ENCODE assay signal across 19 cellular contexts in genomic region chr10:110165239-110165638, GRCh38. TPM values are rescaled to one million over a fixed set of nuclear protein-coding genes. Genes with fewer than 3 reads are reported as not detected.
A peak's percentile ranks its signal among the peaks of the same experiment; 100 is the strongest.
DNase-seq lines count a peak whose midpoint lies in the region; ATAC-seq and TF ChIP-seq lines count a peak whose summit lies in the region.
"Had no signal": no experiment of that assay in that cellular context is flagged by ENCODE, and none has a peak within 500 bp of the region (broad histone marks: within the 10 kb centered on the region; RNA-seq: fewer than 3 reads in every experiment).

No MANE protein-coding gene starts in this region.

- no peaks in the 10 kb centered on the region for H3K9me3 Mint-ChIP-seq in stimulated activated naive CD8-positive, alpha-beta T cell treated with anti-CD3 and anti-CD28 coated beads, Interleukin-15, amount 100 ng/mL, for 72 hours
- H3K9me3 Mint-ChIP-seq in osteocyte (ENCODE audit: unreplicated experiment) = peaks cover 3% of the 10 kb centered on the region
- no peaks in the 10 kb centered on the region for H3K9me3 Mint-ChIP-seq in type B pancreatic cell

- H3K4me3 Mint-ChIP-seq in stimulated activated naive CD8-positive, alpha-beta T cell treated with anti-CD3 and anti-CD28 coated beads, Interleukin-15, amount 100 ng/mL, for 72 hours = no peak overlapping the region
- H3K4me3 Mint-ChIP-seq in osteocyte (ENCODE audit: unreplicated experiment) (no peak overlapping the region), type B pancreatic cell (no peak overlapping the region)
- H3K4me3 Mint-ChIP-seq: B cell; CD4-positive, CD25-positive, alpha-beta regulatory T cell had no signal

- TF ChIP-seq CTCF in osteocyte (IDR thresholded peaks at IDR 0.05) (no peak), type B pancreatic cell (conservative IDR thresholded peaks at IDR 0.05) (no peak)

- DNase-seq in activated T-cell treated with anti-CD3 and anti-CD28 coated beads for 48 hours (ENCODE audit: low read depth) = peak; percentile 18
- no peak for DNase-seq in activated T-cell treated with anti-CD3 and anti-CD28 coated beads, Interleukin-2, amount 50 U/mL, for 1 hour
- DNase-seq in stimulated activated naive CD8-positive, alpha-beta T cell treated with anti-CD3 and anti-CD28 coated beads, Interleukin-15, Interleukin-2, amounts not matched to agents 100 U/mL and 50 U/mL, for 24 hours = no peak
- no peak for DNase-seq in stimulated activated naive CD8-positive, alpha-beta T cell treated with anti-CD3 and anti-CD28 coated beads, Interleukin-15, amount 100 ng/mL, for 72 hours
- peak; percentile 53 for DNase-seq in osteocyte (ENCODE audit: extremely low spot score, unreplicated experiment)
- DNase-seq in type B pancreatic cell (ENCODE audit: extremely low spot score, unreplicated experiment) = peak; percentile 18
- no peak for DNase-seq in NCI-H82 (lab: John Stamatoyannopoulos, UW)
- no peak for DNase-seq in HPDE6-E6E7 (ENCODE audit: extremely low spot score)
- DNase-seq: Caco-2; CD4-positive, CD25-positive, alpha-beta regulatory T cell; DMS153; GM23248; NCI-H1105 treated with DMSO at 0.1 percent for 48 hours; NCI-H187; NCI-H345; NCI-H69; RPMI8226 had no signal

- no peak overlapping the region for H3K27ac Mint-ChIP-seq in stimulated activated naive CD8-positive, alpha-beta T cell treated with anti-CD3 and anti-CD28 coated beads, Interleukin-15, amount 100 ng/mL, for 72 hours
- H3K27ac Mint-ChIP-seq in osteocyte (ENCODE audit: unreplicated experiment) (no peak overlapping the region), type B pancreatic cell (no peak overlapping the region)
- H3K27ac Mint-ChIP-seq: B cell had no signal

- peak; percentile 63 for ATAC-seq in stimulated activated naive CD8-positive, alpha-beta T cell treated with anti-CD3 and anti-CD28 coated beads, Interleukin-15, Interleukin-2, amounts not matched to agents 100 U/mL and 50 U/mL, for 24 hours
- ATAC-seq in stimulated activated naive CD8-positive, alpha-beta T cell treated with anti-CD3 and anti-CD28 coated beads, Interleukin-15, amount 100 ng/mL, for 72 hours = no peak
- ATAC-seq: HCT116 had no signal

- H3K36me3 Mint-ChIP-seq in osteocyte (ENCODE audit: unreplicated experiment) (no peaks in the 10 kb centered on the region), type B pancreatic cell (no peaks in the 10 kb centered on the region)
- H3K36me3 Mint-ChIP-seq: CD4-positive, CD25-positive, alpha-beta regulatory T cell had no signal

- H3K27me3 Mint-ChIP-seq in stimulated activated naive CD8-positive, alpha-beta T cell treated with anti-CD3 and anti-CD28 coated beads, Interleukin-15, amount 100 ng/mL, for 72 hours = peaks cover 95% of the 10 kb centered on the region
- H3K27me3 Mint-ChIP-seq in osteocyte (ENCODE audit: unreplicated experiment) (peaks cover 76% of the 10 kb centered on the region), type B pancreatic cell (peaks cover 35% of the 10 kb centered on the region)

- H3K4me1 Mint-ChIP-seq in stimulated activated naive CD8-positive, alpha-beta T cell treated with anti-CD3 and anti-CD28 coated beads, Interleukin-15, amount 100 ng/mL, for 72 hours = peaks cover 24% of the 10 kb centered on the region
- H3K4me1 Mint-ChIP-seq in osteocyte (ENCODE audit: unreplicated experiment) (peaks cover 5% of the 10 kb centered on the region), type B pancreatic cell (ENCODE audit: unreplicated experiment) (peaks cover 29% of the 10 kb centered on the region)

RNA-seq across cellular contexts. Expression of gene MXI1, which starts 42.2 kb away (rescaled TPM):
- total RNA-seq in osteocyte = 31.9 and 32.2 TPM in 2 replicates
- 17.8 and 34.7 TPM in 2 replicates for total RNA-seq in type B pancreatic cell (ENCODE audit: low replicate concordance)

Comparison
In these comparisons a context has a peak if more than half of its experiments do, and no peak if none do; other contexts are left out.
1. DNase-seq: peak in activated T-cell treated with anti-CD3 and anti-CD28 coated beads for 48 hours (single experiment), osteocyte (single experiment) and type B pancreatic cell (single experiment); none in activated T-cell treated with anti-CD3 and anti-CD28 coated beads, Interleukin-2, amount 50 U/mL, for 1 hour (single experiment), stimulated activated naive CD8-positive, alpha-beta T cell treated with anti-CD3 and anti-CD28 coated beads, Interleukin-15, Interleukin-2, amounts not matched to agents 100 U/mL and 50 U/mL, for 24 hours (single experiment), stimulated activated naive CD8-positive, alpha-beta T cell treated with anti-CD3 and anti-CD28 coated beads, Interleukin-15, amount 100 ng/mL, for 72 hours (0 of 2), NCI-H82 (single experiment) and HPDE6-E6E7 (single experiment).